Comparison of ENCODE assay signal across 1 cellular context in genomic region chr22:40329021-40329456, GRCh38.
A peak's percentile ranks its signal among the peaks of the same experiment; 100 is the strongest.
TF ChIP-seq lines count a peak whose summit lies in the region.

No MANE protein-coding gene starts in this region.

TF ChIP-seq in K562, 482 proteins besides CTCF, POLR2A, EP300 and RAD21 (continued from another document and continues in another):
- no peak for TF ChIP-seq BCLAF1 (IDR thresholded peaks at IDR 0.05; ENCODE audit: borderline replicate concordance in 1 of 2, control insufficient read depth in 1 of 2, low read depth in 2 of 2, low read length in 1 of 2)
- peak; percentile 74 for TF ChIP-seq FOSL1 (tag; conservative IDR thresholded peaks at IDR 0.05)
- TF ChIP-seq CEBPZ (IDR thresholded peaks at IDR 0.05; ENCODE audit: borderline replicate concordance, low read depth, low read length) = no peak
- TF ChIP-seq E2F6 (IDR thresholded peaks at IDR 0.05; ENCODE audit: borderline replicate concordance in 1 of 2, extremely low read depth in 1 of 2, insufficient read depth in 1 of 2, insufficient read length in 1 of 2, low read depth in 1 of 2, low read length in 1 of 2, poor library complexity in 1 of 2, severe bottlenecking in 1 of 2) = no peak
- no peak for TF ChIP-seq NR1H2 (CRISPR knock-in tag; IDR thresholded peaks at IDR 0.05)
- no peak for TF ChIP-seq SIN3A (IDR thresholded peaks at IDR 0.05; ENCODE audit: borderline replicate concordance in 2 of 2, control insufficient read depth in 1 of 2, low read depth in 2 of 2, low read length in 2 of 2)
- no peak for TF ChIP-seq THRAP3 (IDR thresholded peaks at IDR 0.05; ENCODE audit: borderline replicate concordance)
- peak; percentile 38; the same call in 1 of the 2 replicates for TF ChIP-seq MBD2 (IDR thresholded peaks at IDR 0.05; ENCODE audit: borderline replicate concordance, low read depth)
- no peak for TF ChIP-seq RBM34 (IDR thresholded peaks at IDR 0.05; ENCODE audit: borderline replicate concordance, insufficient read depth, low read length)
- TF ChIP-seq TEAD4 (IDR thresholded peaks at IDR 0.05; ENCODE audit: low read length) = peak; percentile 99
- TF ChIP-seq TEAD4 (CRISPR knock-in tag; IDR thresholded peaks at IDR 0.05; ENCODE audit: borderline replicate concordance) = no peak
- peak; percentile 66; the same call in 1 of the 2 replicates for TF ChIP-seq LEF1 (IDR thresholded peaks at IDR 0.05)
- no peak for TF ChIP-seq ZNF212 (CRISPR knock-in tag; IDR thresholded peaks at IDR 0.05)
- peak; percentile 51; the same call in 1 of the 2 replicates for TF ChIP-seq ATF7 (IDR thresholded peaks at IDR 0.05)
- TF ChIP-seq SMARCE1 (IDR thresholded peaks at IDR 0.05) = peak; percentile 92
- TF ChIP-seq NFRKB (IDR thresholded peaks at IDR 0.05; ENCODE audit: low read depth) = no peak
- TF ChIP-seq ARID1B (IDR thresholded peaks at IDR 0.05) = peak; percentile 97
- no peak for TF ChIP-seq ZNF280B (CRISPR knock-in tag; IDR thresholded peaks at IDR 0.05)
- TF ChIP-seq ZMIZ1 (IDR thresholded peaks at IDR 0.05; ENCODE audit: low read depth in 2 of 2, low read length in 2 of 2) = peak in 1 of 2 experiments; percentile 88; a peak in 2 of 4 replicates
- 0 out of 2 replicates have a peak, but pooled peaks have one; percentile 32 for TF ChIP-seq MTA3 (IDR thresholded peaks at IDR 0.05; ENCODE audit: borderline replicate concordance)
- TF ChIP-seq SNRNP70 (optimal IDR thresholded peaks at IDR 0.05; ENCODE audit: low read depth, low read length) = no peak
- no peak for TF ChIP-seq TCFL5 (CRISPR knock-in tag; conservative IDR thresholded peaks at IDR 0.05)
- TF ChIP-seq ASH1L (IDR thresholded peaks at IDR 0.05; ENCODE audit: borderline replicate concordance, low read depth, partially characterized antibody) = no peak
- TF ChIP-seq ZBTB2 (IDR thresholded peaks at IDR 0.05) = no peak
- TF ChIP-seq ZNF592 (IDR thresholded peaks at IDR 0.05) = no peak
- no peak for TF ChIP-seq HMG20A (CRISPR knock-in tag; conservative IDR thresholded peaks at IDR 0.05)
- TF ChIP-seq PML (IDR thresholded peaks at IDR 0.05; ENCODE audit: low read length) = peak; percentile 98
- no peak for TF ChIP-seq PRPF4 (IDR thresholded peaks at IDR 0.05; ENCODE audit: insufficient read depth, low read depth, low read length, poor library complexity, severe bottlenecking)
- no peak for TF ChIP-seq ZNF408 (CRISPR knock-in tag; IDR thresholded peaks at IDR 0.05; ENCODE audit: low read depth)
- no peak for TF ChIP-seq ZNF695 (CRISPR knock-in tag; IDR thresholded peaks at IDR 0.05)
- TF ChIP-seq RNF219 (CRISPR knock-in tag; IDR thresholded peaks at IDR 0.05) = no peak
- no peak for TF ChIP-seq ARHGAP35 (IDR thresholded peaks at IDR 0.05; ENCODE audit: partially characterized antibody)
- TF ChIP-seq FOXK2 (conservative IDR thresholded peaks at IDR 0.05 in 1 of 2, IDR thresholded peaks at IDR 0.05 in 1 of 2; ENCODE audit: low read depth in 2 of 2) = peak; percentile 79 to 87
- peak in 1 of 2 experiments; percentile 56; a peak in 1 of 4 replicates for TF ChIP-seq HDAC1 (IDR thresholded peaks at IDR 0.05)
